Comparison of ENCODE assay signal across 11 cellular contexts in the genomic region with DNA sequence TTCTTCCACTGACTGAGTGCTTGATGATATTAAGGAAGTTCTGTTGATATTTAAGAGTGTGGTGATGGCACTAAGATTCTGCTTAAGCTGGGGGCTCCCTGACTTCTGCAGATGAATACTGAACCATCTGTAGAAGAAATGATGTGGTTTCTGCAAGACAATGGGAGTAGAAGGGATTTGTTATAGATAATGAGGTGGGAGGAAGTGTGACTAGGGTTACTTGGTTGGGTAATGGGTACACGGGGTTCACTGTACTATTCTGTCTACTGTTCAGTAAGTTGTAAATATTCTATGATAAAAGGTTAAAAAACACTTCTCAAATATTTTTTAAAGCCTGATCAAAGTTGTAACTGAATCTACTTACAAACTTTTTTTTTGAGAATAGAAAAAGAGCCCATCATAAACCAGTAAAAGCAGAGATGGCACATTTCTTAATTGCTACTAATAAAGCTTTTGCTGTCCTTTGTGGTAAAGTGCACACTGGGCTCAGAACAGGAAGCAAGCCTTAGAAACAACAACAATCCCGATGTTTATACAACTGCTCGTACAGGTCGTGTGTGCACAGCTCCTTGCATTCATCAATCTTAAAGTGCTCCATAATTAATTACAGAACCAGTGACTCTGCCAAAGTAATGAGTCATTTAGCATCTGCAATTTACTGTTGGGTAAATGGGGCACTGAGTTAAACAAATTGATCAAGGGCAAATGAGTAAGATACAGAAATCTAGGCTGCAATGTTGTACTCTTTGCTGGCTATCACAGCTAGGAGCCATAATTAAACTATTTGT.
DNase-seq lines count a peak whose midpoint lies in the region; ATAC-seq and TF ChIP-seq lines count a peak whose summit lies in the region.
"Had no signal": no experiment of that assay in that cellular context is flagged by ENCODE, and none has a peak within 500 bp of the region (broad histone marks: within the 10 kb centered on the region; RNA-seq: fewer than 3 reads in every experiment).

No MANE protein-coding gene starts in this region.

- TF ChIP-seq CTCF in GM12864 (IDR thresholded peaks at IDR 0.05; ENCODE audit: low read depth, low read length, missing control alignments) (no peak), activated B cell treated with CpG ODN at 0.5 μM for 24 hours (IDR thresholded peaks at IDR 0.05) (no peak), transverse colon (IDR thresholded peaks at IDR 0.05) (no peak)

- in situ Hi-C loops in transverse colon (cut with MboI; ENCODE audit: low pct_ligation_motif_present in 1 of 4, low pct_unique_long_range_greater_than_20kb in 1 of 4, low sequenced_read_pairs in 3 of 4): no loop called here

- peaks cover 0 to 6% (median 0%) of the 10 kb centered on the region in 4 donors for H3K4me1 ChIP-seq in transverse colon

- TF ChIP-seq POLR2A in transverse colon (IDR thresholded peaks at IDR 0.05): no peak

- no peaks in the 10 kb centered on the region for H3K27me3 Mint-ChIP-seq in activated B cell treated with CpG ODN at 0.5 μM for 24 hours
- H3K27me3 Mint-ChIP-seq in natural killer cell treated with Interleukin-12 subunit alpha and Interleukin-12 subunit beta and Interleukin-15 and Interleukin-18, amount 100 ng/mL, for 72 hours: no peaks in the 10 kb centered on the region

- H3K36me3 Mint-ChIP-seq in activated B cell treated with CpG ODN at 0.5 μM for 24 hours (ENCODE audit: low read depth): peaks cover 1% of the 10 kb centered on the region
- no peaks in the 10 kb centered on the region for H3K36me3 Mint-ChIP-seq in natural killer cell treated with Interleukin-12 subunit alpha and Interleukin-12 subunit beta and Interleukin-15 and Interleukin-18, amount 100 ng/mL, for 72 hours

- peak overlapping the region; percentile 63 for H3K4me3 ChIP-seq in GM12864 (ENCODE audit: low read depth, low read length)
- no peak overlapping the region for H3K4me3 ChIP-seq in transverse colon

- peak overlapping the region in 1 of 4 donors; percentile 20 for H3K27ac ChIP-seq in transverse colon
- H3K27ac ChIP-seq: epithelial cell of prostate had no signal

- no peaks in the 10 kb centered on the region for H3K36me3 ChIP-seq in transverse colon

- POLR2A ChIA-PET in activated B cell treated with CpG ODN at 0.5 μM for 24 hours (lab: Charles Lee): interaction anchor here (0.6 to 1.2 kb wide), 4 partner anchors 8 to 75 kb away, joined by 3 to 4 read pairs (median 4); no protein-coding TSS in a partner anchor

- peak overlapping the region; percentile 73 for H3K27ac Mint-ChIP-seq in activated B cell treated with CpG ODN at 0.5 μM for 24 hours
- H3K27ac Mint-ChIP-seq in natural killer cell treated with Interleukin-12 subunit alpha and Interleukin-12 subunit beta and Interleukin-15 and Interleukin-18, amount 100 ng/mL, for 72 hours: no peak overlapping the region
- H3K27ac Mint-ChIP-seq: nephron had no signal

- H3K27me3 ChIP-seq in transverse colon: no peaks in the 10 kb centered on the region

- H3K9me3 ChIP-seq in transverse colon: no peaks in the 10 kb centered on the region

- H3K4me1 Mint-ChIP-seq in activated B cell treated with CpG ODN at 0.5 μM for 24 hours: peaks cover 72% of the 10 kb centered on the region
- peaks cover 13 to 23% of the 10 kb centered on the region in 2 donors for H3K4me1 Mint-ChIP-seq in natural killer cell treated with Interleukin-12 subunit alpha and Interleukin-12 subunit beta and Interleukin-15 and Interleukin-18, amount 100 ng/mL, for 72 hours (ENCODE audit: low read depth in 2 of 2)
- H3K4me1 Mint-ChIP-seq: nephron had no signal

- no peaks in the 10 kb centered on the region for H3K9me3 Mint-ChIP-seq in activated B cell treated with CpG ODN at 0.5 μM for 24 hours
- H3K9me3 Mint-ChIP-seq in natural killer cell treated with Interleukin-12 subunit alpha and Interleukin-12 subunit beta and Interleukin-15 and Interleukin-18, amount 100 ng/mL, for 72 hours: no peaks in the 10 kb centered on the region
- H3K9me3 Mint-ChIP-seq: nephron had no signal

- peak overlapping the region; percentile 64 for H3K4me3 Mint-ChIP-seq in activated B cell treated with CpG ODN at 0.5 μM for 24 hours
- H3K4me3 Mint-ChIP-seq in natural killer cell treated with Interleukin-12 subunit alpha and Interleukin-12 subunit beta and Interleukin-15 and Interleukin-18, amount 100 ng/mL, for 72 hours: no peak overlapping the region
- H3K4me3 Mint-ChIP-seq: nephron had no signal

- no peak for TF ChIP-seq EP300 in transverse colon (IDR thresholded peaks at IDR 0.05; ENCODE audit: low read depth)

- intact Hi-C loops in activated B cell treated with CpG ODN at 0.5 μM for 24 hours (cut with micrococcal nuclease) (loop anchor here (1.0 to 5.0 kb wide), 4 partner anchors 32 to 148 kb away; a partner anchor contains a TSS), transverse colon (cut with DNase I; ENCODE audit: low total_unique reads) (no loop called here)

- CTCF ChIA-PET in activated B cell treated with CpG ODN at 0.5 μM for 24 hours (lab: Charles Lee): interaction anchor here (0.9 kb wide), 1 partner anchor 80 kb away, joined by 3 read pairs; no protein-coding TSS in a partner anchor

- no peak for DNase-seq in GM12864 (ENCODE audit: low read depth)
- peak; percentile 81 for DNase-seq in NCI-H1417 treated with DMSO at 0.1 percent for 48 hours (lab: John Stamatoyannopoulos, UW)
- DNase-seq in activated B cell treated with CpG ODN at 0.5 μM for 24 hours: no peak
- DNase-seq in natural killer cell treated with Interleukin-12 subunit alpha and Interleukin-12 subunit beta and Interleukin-15 and Interleukin-18, amount 100 ng/mL, for 72 hours (ENCODE audit: low spot score): no peak
- DNase-seq in transverse colon: no peak
- no peak for DNase-seq in mucosa of gallbladder (ENCODE audit: low spot score)
- DNase-seq: PC-3 had no signal

- 13 to 15% methylated on average over 3 to 4 of the region's 4 CpGs for WGBS in transverse colon (ENCODE audit: low coverage in 1 of 2), 2 donors

- peak; percentile 18 for ATAC-seq in activated B cell treated with CpG ODN at 0.5 μM for 24 hours (ENCODE audit: low read depth)
- peak; percentile 20 to 53 for ATAC-seq in natural killer cell treated with Interleukin-12 subunit alpha and Interleukin-12 subunit beta and Interleukin-15 and Interleukin-18, amount 100 ng/mL, for 72 hours
- no peak for ATAC-seq in GM21576 (IDR thresholded peaks at IDR 0.05; ENCODE audit: unreplicated experiment)
- no peak for ATAC-seq in HG03457 (IDR thresholded peaks at IDR 0.05; ENCODE audit: unreplicated experiment)
- ATAC-seq: PC-3 had no signal

Comparison
In these comparisons a context has a peak if more than half of its experiments do, and no peak if none do; other contexts are left out.
1. ATAC-seq: peak in activated B cell treated with CpG ODN at 0.5 μM for 24 hours (single experiment) and natural killer cell treated with Interleukin-12 subunit alpha and Interleukin-12 subunit beta and Interleukin-15 and Interleukin-18, amount 100 ng/mL, for 72 hours (2 of 2); none in GM21576 (single experiment) and HG03457 (single experiment).